1 cellular context compared by ENCODE assay signal in the genomic region with DNA sequence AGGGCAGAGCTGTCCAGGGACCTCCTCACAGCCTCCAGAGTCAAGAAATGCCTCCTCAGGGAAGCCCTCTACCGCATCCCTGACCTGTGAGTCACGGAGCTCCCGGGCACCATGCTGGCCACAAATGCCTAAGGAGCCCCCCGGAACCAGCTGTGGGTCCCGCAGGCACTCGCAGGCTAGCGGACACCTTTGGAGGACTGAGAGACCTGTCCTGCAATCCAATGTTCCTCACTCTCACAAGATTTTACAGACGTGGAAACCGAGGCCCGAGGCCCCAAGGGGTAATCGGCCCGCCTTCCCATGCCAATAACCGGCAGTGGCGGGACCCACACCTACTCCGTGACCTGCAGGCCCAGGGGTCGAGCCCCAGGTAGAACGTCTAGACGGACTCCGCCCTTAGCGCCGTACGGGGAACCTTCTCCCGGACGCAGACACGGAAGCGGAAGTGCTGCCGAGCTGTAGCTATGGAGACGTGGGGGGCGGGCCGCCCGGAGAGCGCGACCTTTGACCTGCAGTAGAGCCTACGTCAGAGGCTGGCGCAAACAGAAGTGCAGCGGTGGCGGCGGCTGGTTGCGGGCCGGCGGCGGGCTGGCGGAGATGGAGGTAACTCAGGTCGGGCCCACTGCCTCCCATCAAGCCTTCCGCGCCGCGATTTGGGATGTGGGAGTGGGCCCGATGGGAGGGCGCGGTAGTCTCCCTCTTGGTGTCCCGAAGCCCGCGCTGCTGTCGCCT.
TF ChIP-seq lines count a peak whose summit lies in the region.

A gene with protein sequence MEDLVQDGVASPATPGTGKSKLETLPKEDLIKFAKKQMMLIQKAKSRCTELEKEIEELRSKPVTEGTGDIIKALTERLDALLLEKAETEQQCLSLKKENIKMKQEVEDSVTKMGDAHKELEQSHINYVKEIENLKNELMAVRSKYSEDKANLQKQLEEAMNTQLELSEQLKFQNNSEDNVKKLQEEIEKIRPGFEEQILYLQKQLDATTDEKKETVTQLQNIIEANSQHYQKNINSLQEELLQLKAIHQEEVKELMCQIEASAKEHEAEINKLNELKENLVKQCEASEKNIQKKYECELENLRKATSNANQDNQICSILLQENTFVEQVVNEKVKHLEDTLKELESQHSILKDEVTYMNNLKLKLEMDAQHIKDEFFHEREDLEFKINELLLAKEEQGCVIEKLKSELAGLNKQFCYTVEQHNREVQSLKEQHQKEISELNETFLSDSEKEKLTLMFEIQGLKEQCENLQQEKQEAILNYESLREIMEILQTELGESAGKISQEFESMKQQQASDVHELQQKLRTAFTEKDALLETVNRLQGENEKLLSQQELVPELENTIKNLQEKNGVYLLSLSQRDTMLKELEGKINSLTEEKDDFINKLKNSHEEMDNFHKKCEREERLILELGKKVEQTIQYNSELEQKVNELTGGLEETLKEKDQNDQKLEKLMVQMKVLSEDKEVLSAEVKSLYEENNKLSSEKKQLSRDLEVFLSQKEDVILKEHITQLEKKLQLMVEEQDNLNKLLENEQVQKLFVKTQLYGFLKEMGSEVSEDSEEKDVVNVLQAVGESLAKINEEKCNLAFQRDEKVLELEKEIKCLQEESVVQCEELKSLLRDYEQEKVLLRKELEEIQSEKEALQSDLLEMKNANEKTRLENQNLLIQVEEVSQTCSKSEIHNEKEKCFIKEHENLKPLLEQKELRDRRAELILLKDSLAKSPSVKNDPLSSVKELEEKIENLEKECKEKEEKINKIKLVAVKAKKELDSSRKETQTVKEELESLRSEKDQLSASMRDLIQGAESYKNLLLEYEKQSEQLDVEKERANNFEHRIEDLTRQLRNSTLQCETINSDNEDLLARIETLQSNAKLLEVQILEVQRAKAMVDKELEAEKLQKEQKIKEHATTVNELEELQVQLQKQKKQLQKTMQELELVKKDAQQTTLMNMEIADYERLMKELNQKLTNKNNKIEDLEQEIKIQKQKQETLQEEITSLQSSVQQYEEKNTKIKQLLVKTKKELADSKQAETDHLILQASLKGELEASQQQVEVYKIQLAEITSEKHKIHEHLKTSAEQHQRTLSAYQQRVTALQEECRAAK (N-terminal part only) (plus strand): TSS at position 529 of the 732 bp plus-strand sequence. CDS start 69 bp downstream, at position 598.

TF ChIP-seq in HepG2, 621 proteins besides CTCF, POLR2A, EP300 and RAD21 (continued from another document and continues in another):
- TF ChIP-seq ZNF318 (CRISPR knock-in tag; IDR thresholded peaks at IDR 0.05), result peak; percentile 37; the same call in 1 of the 2 replicates
- TF ChIP-seq MYC (CRISPR knock-in tag; IDR thresholded peaks at IDR 0.05; ENCODE audit: borderline replicate concordance), result peak; percentile 53
- peak; percentile 34; the same call in 1 of the 2 replicates for TF ChIP-seq HOXD1 (CRISPR knock-in tag; IDR thresholded peaks at IDR 0.05)
- TF ChIP-seq ZNF670 (CRISPR knock-in tag; IDR thresholded peaks at IDR 0.05; ENCODE audit: borderline replicate concordance), result peak; percentile 95
- peak; percentile 63; the same call in 1 of the 2 replicates for TF ChIP-seq ZBTB26 (CRISPR knock-in tag; IDR thresholded peaks at IDR 0.05; ENCODE audit: borderline replicate concordance)
- peak; percentile 94 for TF ChIP-seq GATAD1 (CRISPR knock-in tag; IDR thresholded peaks at IDR 0.05)
- peak; percentile 64; the same call in 1 of the 2 replicates for TF ChIP-seq HOXA5 (CRISPR knock-in tag; IDR thresholded peaks at IDR 0.05)
- peak; percentile 26; the same call in 1 of the 2 replicates for TF ChIP-seq ZFP36L1 (CRISPR knock-in tag; IDR thresholded peaks at IDR 0.05)
- 0 out of 2 replicates have a peak, but pooled peaks have one; percentile 39 for TF ChIP-seq MZF1 (CRISPR knock-in tag; IDR thresholded peaks at IDR 0.05; ENCODE audit: borderline replicate concordance)
- TF ChIP-seq, protein P1, sequence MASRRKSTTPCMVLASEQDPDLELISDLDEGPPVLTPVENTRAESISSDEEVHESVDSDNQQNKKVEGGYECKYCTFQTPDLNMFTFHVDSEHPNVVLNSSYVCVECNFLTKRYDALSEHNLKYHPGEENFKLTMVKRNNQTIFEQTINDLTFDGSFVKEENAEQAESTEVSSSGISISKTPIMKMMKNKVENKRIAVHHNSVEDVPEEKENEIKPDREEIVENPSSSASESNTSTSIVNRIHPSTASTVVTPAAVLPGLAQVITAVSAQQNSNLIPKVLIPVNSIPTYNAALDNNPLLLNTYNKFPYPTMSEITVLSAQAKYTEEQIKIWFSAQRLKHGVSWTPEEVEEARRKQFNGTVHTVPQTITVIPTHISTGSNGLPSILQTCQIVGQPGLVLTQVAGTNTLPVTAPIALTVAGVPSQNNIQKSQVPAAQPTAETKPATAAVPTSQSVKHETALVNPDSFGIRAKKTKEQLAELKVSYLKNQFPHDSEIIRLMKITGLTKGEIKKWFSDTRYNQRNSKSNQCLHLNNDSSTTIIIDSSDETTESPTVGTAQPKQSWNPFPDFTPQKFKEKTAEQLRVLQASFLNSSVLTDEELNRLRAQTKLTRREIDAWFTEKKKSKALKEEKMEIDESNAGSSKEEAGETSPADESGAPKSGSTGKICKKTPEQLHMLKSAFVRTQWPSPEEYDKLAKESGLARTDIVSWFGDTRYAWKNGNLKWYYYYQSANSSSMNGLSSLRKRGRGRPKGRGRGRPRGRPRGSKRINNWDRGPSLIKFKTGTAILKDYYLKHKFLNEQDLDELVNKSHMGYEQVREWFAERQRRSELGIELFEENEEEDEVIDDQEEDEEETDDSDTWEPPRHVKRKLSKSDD (CRISPR knock-in tag; IDR thresholded peaks at IDR 0.05; ENCODE audit: low read depth), result peak; percentile 82
- TF ChIP-seq ZNF446 (CRISPR knock-in tag; IDR thresholded peaks at IDR 0.05), result no peak
- TF ChIP-seq SYNCRIP (IDR thresholded peaks at IDR 0.05; ENCODE audit: insufficient read depth, low read depth, low read length), result no peak
- TF ChIP-seq RCOR2 (CRISPR knock-in tag; IDR thresholded peaks at IDR 0.05), result peak; percentile 79
- peak; percentile 82 for TF ChIP-seq FOXO1 (CRISPR knock-in tag; IDR thresholded peaks at IDR 0.05)
- peak; percentile 25; the same call in 1 of the 2 replicates for TF ChIP-seq THYN1 (CRISPR knock-in tag; IDR thresholded peaks at IDR 0.05; ENCODE audit: borderline replicate concordance, low read depth)
- 0 out of 2 replicates have a peak, but pooled peaks have one; percentile 29 for TF ChIP-seq PRDM15 (CRISPR knock-in tag; IDR thresholded peaks at IDR 0.05)
- 0 out of 2 replicates have a peak, but pooled peaks have one; percentile 83 for TF ChIP-seq PCBP1 (IDR thresholded peaks at IDR 0.05; ENCODE audit: borderline replicate concordance, low read depth, low read length)
- TF ChIP-seq ZNF44 (CRISPR knock-in tag; IDR thresholded peaks at IDR 0.05), result peak; percentile 60; the same call in 1 of the 2 replicates
- TF ChIP-seq PLRG1 (conservative IDR thresholded peaks at IDR 0.05), result no peak
- TF ChIP-seq RXRB (CRISPR knock-in tag; IDR thresholded peaks at IDR 0.05; ENCODE audit: borderline replicate concordance), result peak; percentile 87
- TF ChIP-seq ZNF816 (CRISPR knock-in tag; IDR thresholded peaks at IDR 0.05; ENCODE audit: borderline replicate concordance), result peak; percentile 88; the same call in 1 of the 2 replicates
- TF ChIP-seq DNMT3B (CRISPR knock-in tag; conservative IDR thresholded peaks at IDR 0.05), result no peak
- no peak for TF ChIP-seq ZNF207 (IDR thresholded peaks at IDR 0.05; ENCODE audit: borderline replicate concordance)
- 0 out of 2 replicates have a peak, but pooled peaks have one; percentile 37 for TF ChIP-seq JUNB (CRISPR knock-in tag; IDR thresholded peaks at IDR 0.05; ENCODE audit: borderline replicate concordance)
- TF ChIP-seq ZFP90 (CRISPR knock-in tag; IDR thresholded peaks at IDR 0.05; ENCODE audit: borderline replicate concordance), result peak; percentile 86
- TF ChIP-seq ZSCAN12 (CRISPR knock-in tag; IDR thresholded peaks at IDR 0.05), result no peak
